Comparison of ENCODE assay signal across 25 cellular contexts in the genomic region with DNA sequence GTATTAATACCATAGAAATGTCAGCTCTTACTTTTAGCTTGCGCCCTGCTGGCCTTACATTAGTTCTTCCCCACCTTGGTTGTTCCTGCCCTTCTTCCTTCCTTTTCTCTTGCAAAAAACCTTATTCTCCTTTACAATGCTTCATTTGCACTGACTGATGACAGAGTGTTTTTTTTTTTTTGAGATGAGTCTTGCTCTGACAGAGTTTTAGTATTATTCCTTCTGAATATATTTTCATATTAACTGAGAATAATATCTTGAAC.
"Had no signal": no experiment of that assay in that cellular context is flagged by ENCODE, and none has a peak within 500 bp of the region (broad histone marks: within the 10 kb centered on the region; RNA-seq: fewer than 3 reads in every experiment).

No MANE protein-coding gene starts in this region.

- FAIRE-seq: endometrium, islet of Langerhans, TTC549 had no signal

- H3K36me3 ChIP-seq: heart right ventricle, neutrophil, ovary, right atrium auricular region, upper lobe of right lung, WERI-Rb-1 had no signal

- H3K4me3 ChIP-seq: heart right ventricle, ovary, psoas muscle, right atrium auricular region, upper lobe of right lung had no signal

- H3K4me1 ChIP-seq: psoas muscle, right atrium auricular region, upper lobe of right lung had no signal

- DNase-seq: activated CD4-positive, alpha-beta T cell treated with anti-CD3 and anti-CD28 coated beads for 1 hour; activated naive CD4-positive, alpha-beta T cell; activated T-cell treated with anti-CD3 and anti-CD28 coated beads for 4 hours; anterior cingulate cortex; caudate nucleus; effector CD4-positive, alpha-beta T cell; foreskin fibroblast; heart right ventricle; ovary; psoas muscle; upper lobe of right lung; WERI-Rb-1 had no signal

- H3K9me3 Mint-ChIP-seq: activated CD4-positive, alpha-beta memory T cell treated with anti-CD3 and anti-CD28 coated beads for 36 hours; activated T-helper 17 cell treated with anti-CD3 and anti-CD28 coated beads, Interleukin-2, amount 50 U/mL, for 72 hours; brain; dendritic cell treated with granulocyte-macrophage colony-stimulating factor and Interleukin-4, amounts not matched to agents 40 ng/mL and 50 ng/mL, for 4 days; memory B cell; natural killer cell treated with Interleukin-12 subunit alpha and Interleukin-12 subunit beta and Interleukin-15 and Interleukin-18, amount 100 ng/mL, for 72 hours had no signal

- H3K27ac Mint-ChIP-seq: activated CD4-positive, alpha-beta memory T cell treated with anti-CD3 and anti-CD28 coated beads for 36 hours; activated CD8-positive, alpha-beta memory T cell treated with anti-CD3 and anti-CD28 coated beads, Interleukin-2, amount 10 ng/mL, durations not matched to agents 7 days and 5 days; activated T-helper 17 cell treated with anti-CD3 and anti-CD28 coated beads, Interleukin-2, amount 50 U/mL, for 72 hours; brain; dendritic cell treated with granulocyte-macrophage colony-stimulating factor and Interleukin-4, amounts not matched to agents 40 ng/mL and 50 ng/mL, for 4 days; memory B cell; natural killer cell treated with Interleukin-12 subunit alpha and Interleukin-12 subunit beta and Interleukin-15 and Interleukin-18, amount 100 ng/mL, for 72 hours had no signal

- H3K9me3 ChIP-seq: heart right ventricle, neutrophil, ovary, psoas muscle, right atrium auricular region, upper lobe of right lung had no signal

- H3K4me3 Mint-ChIP-seq: activated CD4-positive, alpha-beta memory T cell treated with anti-CD3 and anti-CD28 coated beads for 36 hours; activated CD8-positive, alpha-beta memory T cell treated with anti-CD3 and anti-CD28 coated beads, Interleukin-2, amount 10 ng/mL, durations not matched to agents 7 days and 5 days; activated T-helper 17 cell treated with anti-CD3 and anti-CD28 coated beads, Interleukin-2, amount 50 U/mL, for 72 hours; brain; dendritic cell treated with granulocyte-macrophage colony-stimulating factor and Interleukin-4, amounts not matched to agents 40 ng/mL and 50 ng/mL, for 4 days; memory B cell; natural killer cell treated with Interleukin-12 subunit alpha and Interleukin-12 subunit beta and Interleukin-15 and Interleukin-18, amount 100 ng/mL, for 72 hours had no signal

- H3K27ac ChIP-seq: heart right ventricle, neutrophil, ovary, psoas muscle, right atrium auricular region, upper lobe of right lung, WERI-Rb-1 had no signal

- H3K27me3 ChIP-seq: heart right ventricle, neutrophil, ovary, right atrium auricular region, upper lobe of right lung had no signal

- H3K27me3 Mint-ChIP-seq: activated CD4-positive, alpha-beta memory T cell treated with anti-CD3 and anti-CD28 coated beads for 36 hours; activated CD8-positive, alpha-beta memory T cell treated with anti-CD3 and anti-CD28 coated beads, Interleukin-2, amount 10 ng/mL, durations not matched to agents 7 days and 5 days; dendritic cell treated with granulocyte-macrophage colony-stimulating factor and Interleukin-4, amounts not matched to agents 40 ng/mL and 50 ng/mL, for 4 days; memory B cell had no signal

- H3K36me3 Mint-ChIP-seq: activated CD4-positive, alpha-beta memory T cell treated with anti-CD3 and anti-CD28 coated beads for 36 hours; activated CD8-positive, alpha-beta memory T cell treated with anti-CD3 and anti-CD28 coated beads, Interleukin-2, amount 10 ng/mL, durations not matched to agents 7 days and 5 days; brain; memory B cell; natural killer cell treated with Interleukin-12 subunit alpha and Interleukin-12 subunit beta and Interleukin-15 and Interleukin-18, amount 100 ng/mL, for 72 hours had no signal

- ATAC-seq: SK-N-SH treated with all-trans-retinoic acid at 6 μM for 48 hours, upper lobe of right lung had no signal
